31 cellular contexts compared by ENCODE assay signal in the genomic region with DNA sequence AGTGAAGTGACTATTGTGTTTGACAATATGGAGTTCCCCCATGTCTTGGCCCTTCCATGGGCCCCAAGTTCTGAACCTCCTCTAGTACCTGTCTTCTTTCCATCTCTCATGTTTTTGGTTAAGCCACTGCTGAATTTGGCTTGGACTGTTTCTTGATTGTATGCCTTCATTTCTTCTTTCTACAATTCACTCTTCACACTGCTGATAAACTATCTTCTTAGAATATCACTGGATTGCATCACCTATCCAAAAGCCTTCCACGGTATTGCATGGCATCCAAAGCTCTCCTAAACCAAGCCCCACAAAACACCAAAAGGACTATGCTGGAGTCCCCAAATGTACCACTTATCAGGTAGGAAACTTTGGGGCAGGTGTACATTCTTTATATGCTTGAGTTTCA.
"Had no signal": no experiment of that assay in that cellular context is flagged by ENCODE, and none has a peak within 500 bp of the region (broad histone marks: within the 10 kb centered on the region; RNA-seq: fewer than 3 reads in every experiment).

No MANE protein-coding gene starts in this region.

- DNase-seq: activated CD4-positive, alpha-beta T cell treated with anti-CD3 and anti-CD28 coated beads for 36 hours; activated CD4-positive, alpha-beta T cell treated with anti-CD3 and anti-CD28 coated beads, Interleukin-2, amount 10 ng/mL, durations not matched to agents 7 days and 5 days; activated CD4-positive, alpha-beta T cell treated with anti-CD3 and anti-CD28 coated beads, Interleukin-2, amount 50 U/mL, for 48 hours; activated CD4-positive, CD25-positive, alpha-beta regulatory T cell; activated CD4-positive, CD25-positive, alpha-beta regulatory T cell treated with anti-CD3 and anti-CD28 coated beads, Interleukin-2, amount 50 U/mL, for 72 hours; activated CD8-positive, alpha-beta memory T cell treated with anti-CD3 and anti-CD28 coated beads for 24 hours; activated CD8-positive, alpha-beta T cell treated with anti-CD3 and anti-CD28 coated beads for 36 hours; activated effector memory CD4-positive, alpha-beta T cell treated with Interleukin-2 at 50 U/mL for 16 hours; activated gamma-delta T cell treated with Interleukin-2 at 50 U/mL for 16 hours; activated naive CD4-positive, alpha-beta T cell treated with Interleukin-2 at 50 U/mL for 16 hours; activated naive CD8-positive, alpha-beta T cell treated with anti-CD3 and anti-CD28 coated beads for 36 hours; activated naive CD8-positive, alpha-beta T cell treated with anti-CD3 and anti-CD28 coated beads, Interleukin-2, amount 50 U/mL, for 24 hours; activated T-cell treated with anti-CD3 and anti-CD28 coated beads, Interleukin-2, amount 50 U/mL, for 4 hours; adrenal gland; amygdala; aorta; body of pancreas; caudate nucleus; cortex of kidney; dermis blood vessel endothelial cell; effector CD4-positive, alpha-beta T cell; effector memory CD8-positive, alpha-beta T cell; esophagus squamous epithelium; foreskin melanocyte; heart right ventricle; T-helper 9 cell; WERI-Rb-1 had no signal

- H3K9me3 ChIP-seq: adrenal gland, body of pancreas, esophagus squamous epithelium, gastroesophageal sphincter had no signal

- ATAC-seq: activated CD4-positive, alpha-beta T cell treated with anti-CD3 and anti-CD28 coated beads for 36 hours; activated CD8-positive, alpha-beta T cell treated with anti-CD3 and anti-CD28 coated beads for 36 hours; activated naive CD8-positive, alpha-beta T cell treated with anti-CD3 and anti-CD28 coated beads, Interleukin-2, amount 50 U/mL, for 24 hours; activated T-cell treated with anti-CD3 and anti-CD28 coated beads, Interleukin-2, amount 50 U/mL, for 4 hours; activated T-helper 17 cell treated with anti-CD3 and anti-CD28 coated beads, Interleukin-2, amount 50 U/mL, for 72 hours; body of pancreas; effector memory CD8-positive, alpha-beta T cell; gastroesophageal sphincter; heart right ventricle had no signal

- FAIRE-seq: colon had no signal

- H3K36me3 ChIP-seq: adrenal gland, esophagus squamous epithelium, gastroesophageal sphincter, heart right ventricle, WERI-Rb-1 had no signal

- H3K4me3 ChIP-seq: adrenal gland, body of pancreas, esophagus squamous epithelium, gastroesophageal sphincter, heart right ventricle, hepatocyte had no signal

- H3K4me2 ChIP-seq: hepatocyte had no signal

- H3K27me3 ChIP-seq: adrenal gland, body of pancreas, esophagus squamous epithelium, gastroesophageal sphincter, heart right ventricle, hepatocyte had no signal

- H3K27ac ChIP-seq: adrenal gland, body of pancreas, esophagus squamous epithelium, gastroesophageal sphincter, heart right ventricle, hepatocyte, WERI-Rb-1 had no signal

- H2AFZ ChIP-seq: hepatocyte had no signal
